In genomic region chr1:4711944-4712343, GRCh38 we compare ENCODE assay signal across 6 cellular contexts. TPM values are rescaled to one million over a fixed set of nuclear protein-coding genes. Genes with fewer than 3 reads are reported as not detected.
"Had no signal": no experiment of that assay in that cellular context is flagged by ENCODE, and none has a peak within 500 bp of the region (broad histone marks: within the 10 kb centered on the region; RNA-seq: fewer than 3 reads in every experiment).

No MANE protein-coding gene starts in this region.

- H3K4me3 ChIP-seq: GM23248, K562 had no signal

- H3K27ac ChIP-seq: GM23248 had no signal

- H3K9ac ChIP-seq: GM23248 had no signal

- ATAC-seq: K562 had no signal

- H2AFZ ChIP-seq: GM23248 had no signal

- H3K27ac Mint-ChIP-seq: H9 had no signal

- DNase-seq: GM23248, HCEC 1CT, IMR-90 had no signal

RNA-seq across cellular contexts. Expression of gene AJAP1, which starts 57.5 kb away (rescaled TPM):
- total RNA-seq: HT-29, K562 had no signal
- polyA plus RNA-seq: K562 had no signal
